In the genomic region with DNA sequence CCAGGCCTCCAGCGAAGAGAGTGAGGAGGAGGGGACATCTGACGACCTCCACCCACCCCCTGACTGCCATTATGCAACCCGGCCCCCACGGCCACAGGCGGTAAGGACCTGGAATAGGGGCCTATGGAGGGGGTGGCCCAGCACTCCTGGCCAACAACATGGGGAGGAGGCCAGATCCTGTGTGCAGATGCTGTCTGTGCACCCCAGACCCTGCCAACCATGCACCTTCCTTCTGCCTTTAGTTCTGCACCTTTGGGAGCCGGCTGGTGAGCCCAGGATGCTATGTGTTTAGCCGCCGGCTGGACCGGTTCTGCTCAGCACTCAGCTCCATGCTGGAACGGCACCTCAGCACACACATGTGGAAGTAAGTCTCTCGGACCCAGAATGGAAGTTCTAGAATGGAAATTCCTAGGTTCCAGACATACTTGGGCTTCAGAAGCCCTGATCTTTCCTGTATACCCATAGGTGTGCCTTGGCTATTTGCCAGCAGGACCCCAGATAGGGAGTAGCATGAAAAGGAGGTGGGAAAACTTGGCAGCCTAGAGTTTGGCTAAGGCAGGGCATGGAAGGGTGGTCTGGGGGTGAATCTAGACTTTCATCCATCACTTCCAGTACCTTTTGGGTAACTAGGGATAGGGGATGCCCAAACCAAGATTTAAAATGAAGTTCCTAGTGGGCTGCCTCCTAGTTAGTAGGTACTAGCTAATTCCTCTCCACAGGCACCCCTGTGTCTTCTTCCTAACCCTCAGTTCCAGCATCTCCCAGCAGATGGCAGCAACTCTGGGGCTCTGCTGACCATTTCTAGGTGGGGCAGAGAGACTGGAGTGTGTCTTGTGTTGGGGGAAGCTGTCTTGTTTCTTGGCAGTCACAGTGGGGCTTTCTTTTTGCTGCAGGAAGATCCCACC, we compare ENCODE assay signal across 8 cellular contexts. TPM values are rescaled to one million over a fixed set of nuclear protein-coding genes. Genes with fewer than 3 reads are reported as not detected.
DNase-seq lines count a peak whose midpoint lies in the region; ATAC-seq, FAIRE-seq and TF ChIP-seq lines count a peak whose summit lies in the region.

No MANE protein-coding gene starts in this region.

- H3K9me3 Mint-ChIP-seq in activated CD4-positive, alpha-beta T cell treated with anti-CD3 and anti-CD28 coated beads, Interleukin-2, amount 10 ng/mL, durations not matched to agents 24 days and 14 days, result no peaks in the 10 kb centered on the region

- no peak overlapping the region for H3K27ac Mint-ChIP-seq in activated CD4-positive, alpha-beta T cell treated with anti-CD3 and anti-CD28 coated beads, Interleukin-2, amount 10 ng/mL, durations not matched to agents 24 days and 14 days

- peak; percentile 77 for FAIRE-seq in GM19239 (lab: Jason Lieb, UNC)

- ATAC-seq in lower lobe of right lung (peak; percentile 52 to 56), GM21526 (IDR thresholded peaks at IDR 0.05; ENCODE audit: low FRiP score, unreplicated experiment) (no peak)

- H3K27me3 Mint-ChIP-seq in activated CD4-positive, alpha-beta T cell treated with anti-CD3 and anti-CD28 coated beads, Interleukin-2, amount 10 ng/mL, durations not matched to agents 24 days and 14 days, result no peaks in the 10 kb centered on the region

- no peaks in the 10 kb centered on the region for H3K27me3 ChIP-seq in lower lobe of right lung (ENCODE audit: low read depth)

- H3K36me3 Mint-ChIP-seq in activated CD4-positive, alpha-beta T cell treated with anti-CD3 and anti-CD28 coated beads, Interleukin-2, amount 10 ng/mL, durations not matched to agents 24 days and 14 days (ENCODE audit: low read depth), result peaks cover 25% of the 10 kb centered on the region

- H3K4me3 ChIP-seq in lower lobe of right lung, result no peak overlapping the region

- H3K27ac ChIP-seq in lower lobe of right lung, result no peak overlapping the region

- H3K4me1 ChIP-seq in lower lobe of right lung, result peaks cover 17% of the 10 kb centered on the region

- TF ChIP-seq CTCF in lower lobe of right lung (IDR thresholded peaks at IDR 0.05), result peak; percentile 82

- DNase-seq in Ammon's horn (ENCODE audit: low spot score), result peak; percentile 84
- peak; percentile 69 for DNase-seq in GM19239 (ENCODE audit: insufficient read length, low spot score)
- peak; percentile 48 for DNase-seq in NCI-H345 (lab: John Stamatoyannopoulos, UW)
- peak; percentile 92 for DNase-seq in activated CD4-positive, alpha-beta T cell treated with anti-CD3 and anti-CD28 coated beads, Interleukin-2, amount 10 ng/mL, durations not matched to agents 24 days and 14 days
- peak; percentile 77 for DNase-seq in dedifferentiated amniotic fluid mesenchymal stem cell (ENCODE audit: extremely low spot score)
- no peak for DNase-seq in lower lobe of right lung
- DNase-seq in stimulated activated CD8-positive, alpha-beta memory T cell treated with anti-CD3 and anti-CD28 coated beads, Interleukin-7, amount 100 ng/mL, for 24 hours (ENCODE audit: low read depth), result peak; percentile 56

- peaks cover 20% of the 10 kb centered on the region for H3K4me1 Mint-ChIP-seq in activated CD4-positive, alpha-beta T cell treated with anti-CD3 and anti-CD28 coated beads, Interleukin-2, amount 10 ng/mL, durations not matched to agents 24 days and 14 days

- peaks cover 26% of the 10 kb centered on the region for H3K36me3 ChIP-seq in lower lobe of right lung

- no peak overlapping the region for H3K4me3 Mint-ChIP-seq in activated CD4-positive, alpha-beta T cell treated with anti-CD3 and anti-CD28 coated beads, Interleukin-2, amount 10 ng/mL, durations not matched to agents 24 days and 14 days

- intact Hi-C loops in activated CD4-positive, alpha-beta T cell treated with anti-CD3 and anti-CD28 coated beads, Interleukin-2, amount 10 ng/mL, durations not matched to agents 24 days and 14 days (cut with micrococcal nuclease), result loop anchor here (5.0 kb wide), 1 partner anchor 132 kb away; no protein-coding TSS in a partner anchor
- intact Hi-C loops in lower lobe of right lung (cut with DNase I), result no loop called here

- H3K9me3 ChIP-seq in lower lobe of right lung, result no peaks in the 10 kb centered on the region

RNA-seq across cellular contexts. Expression of a gene that starts 3.6 kb away (rescaled TPM):
- 11.3 and 13.1 TPM in 2 replicates for total RNA-seq in activated CD4-positive, alpha-beta T cell treated with anti-CD3 and anti-CD28 coated beads, Interleukin-2, amount 10 ng/mL, durations not matched to agents 24 days and 14 days
- 15.1 TPM for total RNA-seq in lower lobe of right lung

RNA-seq across cellular contexts. Expression of a gene that starts 6.6 kb away (rescaled TPM):
- 15.1 and 15.6 TPM in 2 replicates for total RNA-seq in activated CD4-positive, alpha-beta T cell treated with anti-CD3 and anti-CD28 coated beads, Interleukin-2, amount 10 ng/mL, durations not matched to agents 24 days and 14 days
- total RNA-seq in lower lobe of right lung, result 3.8 TPM

RNA-seq across cellular contexts. Expression of a gene that starts 19.2 kb away (rescaled TPM):
- total RNA-seq in activated CD4-positive, alpha-beta T cell treated with anti-CD3 and anti-CD28 coated beads, Interleukin-2, amount 10 ng/mL, durations not matched to agents 24 days and 14 days, result 1.1 TPM in 2 replicates
- total RNA-seq in lower lobe of right lung, result 9.1 TPM

RNA-seq across cellular contexts. Expression of a gene that starts 23.9 kb away (rescaled TPM):
- total RNA-seq in activated CD4-positive, alpha-beta T cell treated with anti-CD3 and anti-CD28 coated beads, Interleukin-2, amount 10 ng/mL, durations not matched to agents 24 days and 14 days, result 0.07 TPM in 1 of 2 replicates, not detected in the other
- 1.5 TPM for total RNA-seq in lower lobe of right lung

RNA-seq across cellular contexts. Expression of a gene that starts 49.4 kb away (rescaled TPM):
- 0.14 TPM in 1 of 2 replicates, not detected in the other for total RNA-seq in activated CD4-positive, alpha-beta T cell treated with anti-CD3 and anti-CD28 coated beads, Interleukin-2, amount 10 ng/mL, durations not matched to agents 24 days and 14 days
- not detected for total RNA-seq in lower lobe of right lung
